Comparison of ENCODE assay signal across 8 cellular contexts in genomic region chr17:48915459-48916282, GRCh38. TPM values are rescaled to one million over a fixed set of nuclear protein-coding genes. Genes with fewer than 3 reads are reported as not detected.
DNase-seq lines count a peak whose midpoint lies in the region; ATAC-seq and TF ChIP-seq lines count a peak whose summit lies in the region.

No MANE protein-coding gene starts in this region.

- ATAC-seq in CD4-positive, CD25-positive, alpha-beta regulatory T cell (ENCODE audit: low read depth in 2 of 2) = peak; percentile 81
- peak; percentile 81 for ATAC-seq in GM21360 (IDR thresholded peaks at IDR 0.05; ENCODE audit: unreplicated experiment)
- ATAC-seq in activated T-cell treated with anti-CD3 and anti-CD28 coated beads, Interleukin-2, amount 50 U/mL, for 4 hours = peak; percentile 98 to 99

- no peak overlapping the region for H3K9ac ChIP-seq in Karpas-422 (ENCODE audit: low read length)

- peak overlapping the region; percentile 77 for H3K27ac ChIP-seq in CD4-positive, CD25-positive, alpha-beta regulatory T cell (ENCODE audit: insufficient read depth, low read length, poor library complexity, severe bottlenecking)
- H3K27ac ChIP-seq in Karpas-422 (ENCODE audit: low read length) (no peak overlapping the region), hepatocyte (peak overlapping the region; percentile 69)

- in situ Hi-C loops in HAP-1 (cut with MboI; ENCODE audit: low sequenced_read_pairs) = no loop called here
- in situ Hi-C loops in KBM-7 (cut with MboI; ENCODE audit: low pct_unique_long_range_greater_than_20kb, low sequenced_read_pairs) = no loop called here

- H3K36me3 Mint-ChIP-seq in CD4-positive, CD25-positive, alpha-beta regulatory T cell = peaks cover 31% of the 10 kb centered on the region
- H3K36me3 Mint-ChIP-seq in activated T-cell treated with anti-CD3 and anti-CD28 coated beads, Interleukin-2, amount 50 U/mL, for 4 hours (ENCODE audit: insufficient read depth) = peaks cover 40% of the 10 kb centered on the region

- no peaks in the 10 kb centered on the region for H3K9me3 ChIP-seq in CD4-positive, CD25-positive, alpha-beta regulatory T cell (ENCODE audit: control insufficient read depth in 2 of 2, low read length in 2 of 2)
- H3K9me3 ChIP-seq in Karpas-422 (ENCODE audit: low read length) (no peaks in the 10 kb centered on the region), hepatocyte (ENCODE audit: low read depth) (no peaks in the 10 kb centered on the region), HAP-1 (no peaks in the 10 kb centered on the region)

- peaks cover 29 to 54% (median 43%) of the 10 kb centered on the region in 4 donors for H3K4me1 Mint-ChIP-seq in CD4-positive, CD25-positive, alpha-beta regulatory T cell
- H3K4me1 Mint-ChIP-seq in activated T-cell treated with anti-CD3 and anti-CD28 coated beads, Interleukin-2, amount 50 U/mL, for 4 hours (ENCODE audit: low read depth) = peaks cover 60% of the 10 kb centered on the region

- no peak for TF ChIP-seq CTCF in hepatocyte (IDR thresholded peaks at IDR 0.05; ENCODE audit: poor library complexity)

- H2AFZ ChIP-seq in Karpas-422 (ENCODE audit: low read length) (no peak overlapping the region), hepatocyte (no peak overlapping the region)

- no peaks in the 10 kb centered on the region for H3K27me3 Mint-ChIP-seq in CD4-positive, CD25-positive, alpha-beta regulatory T cell
- H3K27me3 Mint-ChIP-seq in activated T-cell treated with anti-CD3 and anti-CD28 coated beads, Interleukin-2, amount 50 U/mL, for 4 hours (ENCODE audit: low read depth) = no peaks in the 10 kb centered on the region

- 94% methylated on average over 5 of the region's 5 CpGs for WGBS in hepatocyte (ENCODE audit: low lambda C conversion rate, missing lambda C conversion rate)

- H3K79me2 ChIP-seq in Karpas-422 (ENCODE audit: low read length) (peaks cover 57% of the 10 kb centered on the region), hepatocyte (peaks cover 76% of the 10 kb centered on the region)

- H3K36me3 ChIP-seq in CD4-positive, CD25-positive, alpha-beta regulatory T cell (ENCODE audit: control insufficient read depth, insufficient read depth, low read length) = peaks cover 89% of the 10 kb centered on the region
- H3K36me3 ChIP-seq in Karpas-422 (ENCODE audit: insufficient read depth, low read length) (peaks cover 45% of the 10 kb centered on the region; the same call in 1 of the 2 replicates), hepatocyte (replicated peaks; ENCODE audit: insufficient read depth, low read depth) (no peaks in the 10 kb centered on the region), HAP-1 (replicated peaks) (peaks cover 95% of the 10 kb centered on the region)

- peaks cover 44% of the 10 kb centered on the region for H3K4me1 ChIP-seq in CD4-positive, CD25-positive, alpha-beta regulatory T cell (ENCODE audit: control insufficient read depth, insufficient read depth, low read length, poor library complexity, severe bottlenecking)
- H3K4me1 ChIP-seq in Karpas-422 (ENCODE audit: low read length) = peaks cover 17% of the 10 kb centered on the region
- H3K4me1 ChIP-seq in hepatocyte (ENCODE audit: insufficient read depth) = peaks cover 6% of the 10 kb centered on the region
- peaks cover 4% of the 10 kb centered on the region; the same call in 1 of the 2 replicates for H3K4me1 ChIP-seq in HAP-1

- peak in 2 of 3 donors; percentile 40 to 66 for DNase-seq in CD4-positive, CD25-positive, alpha-beta regulatory T cell
- peak; percentile 35 for DNase-seq in Karpas-422
- DNase-seq in activated T-cell treated with anti-CD3 and anti-CD28 coated beads, Interleukin-2, amount 50 U/mL, for 4 hours = peak; percentile 45
- DNase-seq in hepatocyte (ENCODE audit: low spot score) = peak; percentile 60
- DNase-seq in stimulated activated CD8-positive, alpha-beta memory T cell treated with anti-CD3 and anti-CD28 coated beads, Interleukin-4, amount 100 ng/mL, for 24 hours (ENCODE audit: low read depth) = peak; percentile 24
- no peak for DNase-seq in HAP-1 (ENCODE audit: low spot score in 2 of 2)
- DNase-seq in KBM-7 = no peak

- peak overlapping the region; percentile 29 for H3K4me3 ChIP-seq in CD4-positive, CD25-positive, alpha-beta regulatory T cell (ENCODE audit: low read depth, low read length)
- H3K4me3 ChIP-seq in Karpas-422 (ENCODE audit: low read length) = no peak overlapping the region
- H3K4me3 ChIP-seq in hepatocyte = no peak overlapping the region
- no peak overlapping the region for H3K4me3 ChIP-seq in HAP-1

- H3K9me2 ChIP-seq in Karpas-422 (replicated peaks; ENCODE audit: insufficient read depth, low read length) = no peaks in the 10 kb centered on the region
- no peaks in the 10 kb centered on the region for H3K9me2 ChIP-seq in hepatocyte (replicated peaks; ENCODE audit: insufficient read depth)

- H3K9me3 Mint-ChIP-seq in CD4-positive, CD25-positive, alpha-beta regulatory T cell = no peaks in the 10 kb centered on the region
- no peaks in the 10 kb centered on the region for H3K9me3 Mint-ChIP-seq in activated T-cell treated with anti-CD3 and anti-CD28 coated beads, Interleukin-2, amount 50 U/mL, for 4 hours

- H4K20me1 ChIP-seq in Karpas-422 (ENCODE audit: insufficient read depth, low read depth, low read length) (peaks cover 22% of the 10 kb centered on the region; the same call in 1 of the 2 replicates), hepatocyte (ENCODE audit: insufficient read depth, poor library complexity, severe bottlenecking) (peaks cover 38% of the 10 kb centered on the region)

- no peaks in the 10 kb centered on the region for H3K27me3 ChIP-seq in CD4-positive, CD25-positive, alpha-beta regulatory T cell (ENCODE audit: control insufficient read depth, insufficient read depth, low read length)
- H3K27me3 ChIP-seq in Karpas-422 (ENCODE audit: low read length) (no peaks in the 10 kb centered on the region), hepatocyte (no peaks in the 10 kb centered on the region), HAP-1 (ENCODE audit: low read depth) (no peaks in the 10 kb centered on the region)

- peak overlapping the region; percentile 50 to 84 (median 75) for H3K27ac Mint-ChIP-seq in CD4-positive, CD25-positive, alpha-beta regulatory T cell

- H3K4me2 ChIP-seq in Karpas-422 (ENCODE audit: low read depth, low read length, poor library complexity, severe bottlenecking) (no peak overlapping the region), hepatocyte (no peak overlapping the region)

- peak overlapping the region; percentile 17 to 76 (median 28) for H3K4me3 Mint-ChIP-seq in CD4-positive, CD25-positive, alpha-beta regulatory T cell
- peak overlapping the region; percentile 75 for H3K4me3 Mint-ChIP-seq in activated T-cell treated with anti-CD3 and anti-CD28 coated beads, Interleukin-2, amount 50 U/mL, for 4 hours

RNA-seq across cellular contexts. Expression of gene UBE2Z, which starts 7.5 kb away (rescaled TPM):
- total RNA-seq in CD4-positive, CD25-positive, alpha-beta regulatory T cell = 98.3 TPM
- 10 to 100 TPM; 59.2 to 70.7 (median 66.6) TPM for polyA plus RNA-seq in CD4-positive, CD25-positive, alpha-beta regulatory T cell
- total RNA-seq in Karpas-422 (2014; rRNA removed; shearing (Covaris generic); ENCODE audit: low replicate concordance) = 43.8 and 47.1 TPM in 2 replicates
- total RNA-seq in activated T-cell treated with anti-CD3 and anti-CD28 coated beads, Interleukin-2, amount 50 U/mL, for 4 hours = 100 to 1,000 TPM in 1 of 3 donors, 10 to 100 TPM in 2; 92.7 to 103 (median 94.3) TPM
- 62.3 and 63.3 TPM in 2 replicates for total RNA-seq in hepatocyte
- polyA plus RNA-seq in hepatocyte = 66.7 and 73.7 TPM in 2 replicates

RNA-seq across cellular contexts. Expression of gene ATP5MC1, which starts 23.1 kb away (rescaled TPM):
- 20.2 TPM for total RNA-seq in CD4-positive, CD25-positive, alpha-beta regulatory T cell
- polyA plus RNA-seq in CD4-positive, CD25-positive, alpha-beta regulatory T cell = 100 to 1,000 TPM; 121 to 162 (median 146) TPM
- total RNA-seq in Karpas-422 (2014; rRNA removed; shearing (Covaris generic); ENCODE audit: low replicate concordance) = 120 and 167 TPM in 2 replicates
- total RNA-seq in activated T-cell treated with anti-CD3 and anti-CD28 coated beads, Interleukin-2, amount 50 U/mL, for 4 hours = 100 to 1,000 TPM; 166 to 188 (median 188) TPM
- total RNA-seq in hepatocyte = 91.6 and 107 TPM in 2 replicates
- polyA plus RNA-seq in hepatocyte = 197 and 223 TPM in 2 replicates

RNA-seq across cellular contexts. Expression of gene SNF8, which starts 29.0 kb away (rescaled TPM):
- 70.3 TPM for total RNA-seq in CD4-positive, CD25-positive, alpha-beta regulatory T cell
- polyA plus RNA-seq in CD4-positive, CD25-positive, alpha-beta regulatory T cell = 100 to 1,000 TPM; 107 to 125 (median 120) TPM
- total RNA-seq in Karpas-422 (2014; rRNA removed; shearing (Covaris generic); ENCODE audit: low replicate concordance) = 56.0 and 165 TPM in 2 replicates
- 100 to 1,000 TPM; 166 to 173 (median 170) TPM for total RNA-seq in activated T-cell treated with anti-CD3 and anti-CD28 coated beads, Interleukin-2, amount 50 U/mL, for 4 hours
- total RNA-seq in hepatocyte = 91.5 and 101 TPM in 2 replicates
- polyA plus RNA-seq in hepatocyte = 195 and 227 TPM in 2 replicates

RNA-seq across cellular contexts. Expression of gene GIP, which starts 52.7 kb away (rescaled TPM):
- not detected for total RNA-seq in CD4-positive, CD25-positive, alpha-beta regulatory T cell
- polyA plus RNA-seq in CD4-positive, CD25-positive, alpha-beta regulatory T cell = not detected
- not detected in 2 replicates for total RNA-seq in Karpas-422 (2014; rRNA removed; shearing (Covaris generic); ENCODE audit: low replicate concordance)
- not detected for total RNA-seq in activated T-cell treated with anti-CD3 and anti-CD28 coated beads, Interleukin-2, amount 50 U/mL, for 4 hours
- total RNA-seq in hepatocyte = not detected in 2 replicates
- 2.3 TPM in 2 replicates for polyA plus RNA-seq in hepatocyte

Comparison
In these comparisons a context has a peak if more than half of its experiments do, and no peak if none do; other contexts are left out.
1. DNase-seq: peak in CD4-positive, CD25-positive, alpha-beta regulatory T cell (2 of 3), Karpas-422 (single experiment), activated T-cell treated with anti-CD3 and anti-CD28 coated beads, Interleukin-2, amount 50 U/mL, for 4 hours (single experiment), hepatocyte (single experiment) and stimulated activated CD8-positive, alpha-beta memory T cell treated with anti-CD3 and anti-CD28 coated beads, Interleukin-4, amount 100 ng/mL, for 24 hours (single experiment); none in HAP-1 (0 of 2) and KBM-7 (single experiment).
2. Peak in every context shown above with its lines, with median percentiles within 50 percentile points of each other: ATAC-seq.